3 cellular contexts compared by ENCODE assay signal in genomic region chrX:150408007-150408406, GRCh38.
"Had no signal": no experiment of that assay in that cellular context is flagged by ENCODE, and none has a peak within 500 bp of the region (broad histone marks: within the 10 kb centered on the region; RNA-seq: fewer than 3 reads in every experiment).

No MANE protein-coding gene starts in this region.

- DNase-seq: H9, HCEC 1CT, KBM-7 had no signal
